28 cellular contexts compared by ENCODE assay signal in genomic region chrX:147635186-147635585, GRCh38.
"Had no signal": no experiment of that assay in that cellular context is flagged by ENCODE, and none has a peak within 500 bp of the region (broad histone marks: within the 10 kb centered on the region; RNA-seq: fewer than 3 reads in every experiment).

No MANE protein-coding gene starts in this region.

- H3K9me3 Mint-ChIP-seq: stimulated activated effector memory CD8-positive, alpha-beta T cell treated with anti-CD3 and anti-CD28 coated beads, Interleukin-12 subunit alpha, Interleukin-12 subunit beta, amount 100 ng/mL, for 72 hours; stimulated activated memory B cell treated with anti-CD40 and anti-IgM and Interleukin-4, amounts not matched to agents 10 μg/mL and 1 μg/mL and 100 μg/mL, for 72 hours; stimulated activated naive B cell treated with anti-CD40 and anti-IgM and Interleukin-4, amounts not matched to agents 10 μg/mL and 1 μg/mL and 100 μg/mL, for 72 hours; stimulated activated naive CD8-positive, alpha-beta T cell treated with anti-CD3 and anti-CD28 coated beads, Interleukin-15, amount 100 ng/mL, for 72 hours; stimulated activated naive CD8-positive, alpha-beta T cell treated with anti-CD3 and anti-CD28 coated beads, Interleukin-15, Interleukin-2, amounts not matched to agents 100 ng/mL and 50 ng/mL, for 24 hours; type B pancreatic cell had no signal

- FAIRE-seq: urothelium cell line had no signal

- ATAC-seq: stimulated activated effector memory CD8-positive, alpha-beta T cell treated with anti-CD3 and anti-CD28 coated beads, Interleukin-12 subunit alpha, Interleukin-12 subunit beta, amount 100 ng/mL, for 72 hours; stimulated activated memory B cell treated with anti-CD40 and anti-IgM and Interleukin-4, amounts not matched to agents 10 μg/mL and 1 μg/mL and 100 μg/mL, for 72 hours; stimulated activated naive B cell treated with anti-CD40 and anti-IgM and Interleukin-4, amounts not matched to agents 10 μg/mL and 1 μg/mL and 100 μg/mL, for 72 hours; stimulated activated naive CD8-positive, alpha-beta T cell treated with anti-CD3 and anti-CD28 coated beads, Interleukin-15, amount 100 ng/mL, for 72 hours; stimulated activated naive CD8-positive, alpha-beta T cell treated with anti-CD3 and anti-CD28 coated beads, Interleukin-15, Interleukin-2, amounts not matched to agents 100 U/mL and 50 U/mL, for 24 hours; upper lobe of right lung had no signal

- H3K36me3 Mint-ChIP-seq: stimulated activated effector memory CD8-positive, alpha-beta T cell treated with anti-CD3 and anti-CD28 coated beads, Interleukin-12 subunit alpha, Interleukin-12 subunit beta, amount 100 ng/mL, for 72 hours; stimulated activated memory B cell treated with anti-CD40 and anti-IgM and Interleukin-4, amounts not matched to agents 10 μg/mL and 1 μg/mL and 100 μg/mL, for 72 hours; stimulated activated naive B cell treated with anti-CD40 and anti-IgM and Interleukin-4, amounts not matched to agents 10 μg/mL and 1 μg/mL and 100 μg/mL, for 72 hours; type B pancreatic cell had no signal

- H3K27me3 ChIP-seq: stomach, suprapubic skin, testis, thyroid gland, tibial artery, tibial nerve, transverse colon, upper lobe of left lung, upper lobe of right lung, uterus, vagina had no signal

- H3K27ac Mint-ChIP-seq: stimulated activated effector memory CD8-positive, alpha-beta T cell treated with anti-CD3 and anti-CD28 coated beads, Interleukin-12 subunit alpha, Interleukin-12 subunit beta, amount 100 ng/mL, for 72 hours; stimulated activated memory B cell treated with anti-CD40 and anti-IgM and Interleukin-4, amounts not matched to agents 10 μg/mL and 1 μg/mL and 100 μg/mL, for 72 hours; stimulated activated naive B cell treated with anti-CD40 and anti-IgM and Interleukin-4, amounts not matched to agents 10 μg/mL and 1 μg/mL and 100 μg/mL, for 72 hours; stimulated activated naive CD8-positive, alpha-beta T cell treated with anti-CD3 and anti-CD28 coated beads, Interleukin-15, amount 100 ng/mL, for 72 hours; stimulated activated naive CD8-positive, alpha-beta T cell treated with anti-CD3 and anti-CD28 coated beads, Interleukin-15, Interleukin-2, amounts not matched to agents 100 ng/mL and 50 ng/mL, for 24 hours; type B pancreatic cell had no signal

- H3K27me3 Mint-ChIP-seq: stimulated activated memory B cell treated with anti-CD40 and anti-IgM and Interleukin-4, amounts not matched to agents 10 μg/mL and 1 μg/mL and 100 μg/mL, for 72 hours; stimulated activated naive B cell treated with anti-CD40 and anti-IgM and Interleukin-4, amounts not matched to agents 10 μg/mL and 1 μg/mL and 100 μg/mL, for 72 hours; stimulated activated naive CD8-positive, alpha-beta T cell treated with anti-CD3 and anti-CD28 coated beads, Interleukin-15, amount 100 ng/mL, for 72 hours; stimulated activated naive CD8-positive, alpha-beta T cell treated with anti-CD3 and anti-CD28 coated beads, Interleukin-15, Interleukin-2, amounts not matched to agents 100 ng/mL and 50 ng/mL, for 24 hours; type B pancreatic cell had no signal

- H3K4me1 ChIP-seq: stomach, suprapubic skin, testis, thyroid gland, tibial artery, tibial nerve, transverse colon, upper lobe of left lung, upper lobe of right lung, uterus, vagina had no signal

- H3K4me3 Mint-ChIP-seq: stimulated activated effector memory CD8-positive, alpha-beta T cell treated with anti-CD3 and anti-CD28 coated beads, Interleukin-12 subunit alpha, Interleukin-12 subunit beta, amount 100 ng/mL, for 72 hours; stimulated activated memory B cell treated with anti-CD40 and anti-IgM and Interleukin-4, amounts not matched to agents 10 μg/mL and 1 μg/mL and 100 μg/mL, for 72 hours; stimulated activated naive B cell treated with anti-CD40 and anti-IgM and Interleukin-4, amounts not matched to agents 10 μg/mL and 1 μg/mL and 100 μg/mL, for 72 hours; stimulated activated naive CD8-positive, alpha-beta T cell treated with anti-CD3 and anti-CD28 coated beads, Interleukin-15, amount 100 ng/mL, for 72 hours; stimulated activated naive CD8-positive, alpha-beta T cell treated with anti-CD3 and anti-CD28 coated beads, Interleukin-15, Interleukin-2, amounts not matched to agents 100 ng/mL and 50 ng/mL, for 24 hours; type B pancreatic cell had no signal

- H3K4me1 Mint-ChIP-seq: stimulated activated effector memory CD8-positive, alpha-beta T cell treated with anti-CD3 and anti-CD28 coated beads, Interleukin-12 subunit alpha, Interleukin-12 subunit beta, amount 100 ng/mL, for 72 hours; stimulated activated memory B cell treated with anti-CD40 and anti-IgM and Interleukin-4, amounts not matched to agents 10 μg/mL and 1 μg/mL and 100 μg/mL, for 72 hours; stimulated activated naive B cell treated with anti-CD40 and anti-IgM and Interleukin-4, amounts not matched to agents 10 μg/mL and 1 μg/mL and 100 μg/mL, for 72 hours; stimulated activated naive CD8-positive, alpha-beta T cell treated with anti-CD3 and anti-CD28 coated beads, Interleukin-15, amount 100 ng/mL, for 72 hours had no signal

- H3K27ac ChIP-seq: stomach, suprapubic skin, testis, thoracic aorta, thyroid gland, tibial artery, tibial nerve, transverse colon, upper lobe of left lung, upper lobe of right lung, uterus, vagina had no signal

- DNase-seq: stimulated activated CD4-positive, alpha-beta T cell treated with anti-CD3 and anti-CD28 coated beads, Interleukin-2, amount 100 ng/mL, for 48 hours; stimulated activated CD4-positive, alpha-beta T cell treated with anti-CD3 and anti-CD28 coated beads, Interleukin-4, amount 100 ng/mL, for 1 hour; stimulated activated CD4-positive, alpha-beta T cell treated with anti-CD3 and anti-CD28 coated beads, Interleukin-4, amount 100 ng/mL, for 24 hours; stimulated activated CD4-positive, alpha-beta T cell treated with anti-CD3 and anti-CD28 coated beads, Interleukin-4, amount 100 ng/mL, for 4 hours; stimulated activated CD8-positive, alpha-beta memory T cell treated with anti-CD3 and anti-CD28 coated beads, Interleukin-4, amount 100 ng/mL, for 48 hours; stimulated activated naive B cell treated with anti-CD40 and anti-IgM and Interleukin-4, amounts not matched to agents 10 μg/mL and 1 μg/mL and 100 μg/mL, for 72 hours; stimulated activated naive CD4-positive, alpha-beta T cell; stimulated activated naive CD4-positive, alpha-beta T cell treated with Interleukin-2 at 50 U/mL for 16 hours; stimulated activated naive CD8-positive, alpha-beta T cell treated with anti-CD3 and anti-CD28 coated beads, Interleukin-15, amount 100 ng/mL, for 72 hours; stimulated activated naive CD8-positive, alpha-beta T cell treated with anti-CD3 and anti-CD28 coated beads, Interleukin-15, Interleukin-2, amounts not matched to agents 100 U/mL and 50 U/mL, for 24 hours; stomach; substantia nigra; testis; thyroid gland; tibial artery; transverse colon; upper lobe of left lung; upper lobe of right lung; uterus had no signal

- H3K36me3 ChIP-seq: stomach, suprapubic skin, thoracic aorta, thyroid gland, tibial artery, tibial nerve, transverse colon, upper lobe of left lung, upper lobe of right lung, uterus, vagina had no signal

- H3K4me3 ChIP-seq: stomach, suprapubic skin, testis, thoracic aorta, thyroid gland, tibial artery, tibial nerve, transverse colon, upper lobe of left lung, upper lobe of right lung, uterus, vagina had no signal

- H3K9me3 ChIP-seq: stomach, suprapubic skin, testis, thoracic aorta, thyroid gland, tibial artery, tibial nerve, transverse colon, upper lobe of left lung, upper lobe of right lung, uterus, vagina had no signal
